ENCODE assay signal across 8 cellular contexts in the genomic region with DNA sequence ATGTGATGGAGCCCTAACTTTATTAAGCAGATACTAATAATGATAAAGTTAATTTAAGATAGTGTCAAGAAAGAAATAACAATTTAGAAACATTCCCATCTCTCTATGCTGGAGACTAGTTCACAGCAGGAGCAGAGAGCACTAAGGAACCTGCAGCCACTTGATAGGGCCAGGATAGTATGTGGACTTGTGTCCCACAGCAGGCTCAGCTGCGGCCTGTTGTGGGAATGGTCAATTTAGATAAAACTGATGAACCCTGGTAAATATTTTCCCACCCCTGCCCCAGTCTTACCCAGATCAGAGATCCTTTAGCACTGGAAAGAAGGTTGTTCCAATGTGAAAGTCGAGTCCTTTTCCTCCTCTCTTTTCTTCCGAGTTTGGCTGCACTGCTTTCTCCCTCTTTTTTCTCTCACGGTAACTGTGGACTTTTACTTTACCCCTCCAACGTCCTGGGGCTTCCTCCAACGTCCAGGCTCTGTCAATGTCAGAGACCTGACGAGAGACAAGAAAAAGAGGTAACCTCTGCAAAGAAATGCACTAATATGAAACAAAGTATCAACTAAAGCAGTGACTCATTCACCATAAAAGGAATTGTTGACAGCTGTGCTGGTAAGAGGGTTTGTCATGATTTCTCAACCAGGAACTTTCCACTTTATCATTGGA. TPM values are rescaled to one million over a fixed set of nuclear protein-coding genes. Genes with fewer than 3 reads are reported as not detected.
DNase-seq lines count a peak whose midpoint lies in the region; ATAC-seq and FAIRE-seq lines count a peak whose summit lies in the region.

GBP2 (minus strand) TSS at position 544 of the 663 bp plus-strand sequence. CDS start 4,148 bp downstream, outside the sequence.

- H3K36me3 Mint-ChIP-seq in T-helper 17 cell (ENCODE audit: low read depth), result peaks cover 11% of the 10 kb centered on the region

- ATAC-seq in HG03342 (IDR thresholded peaks at IDR 0.05; ENCODE audit: unreplicated experiment), result peak; percentile 59
- peak; percentile 80 for ATAC-seq in T-helper 17 cell

- H3K27ac ChIP-seq in urinary bladder (ENCODE audit: low read depth), result peak within 1 kb of the TSS; percentile 74

- DNase-seq in CD1c-positive myeloid dendritic cell (ENCODE audit: extremely low spot score) (peak; percentile 73), GM19239 (ENCODE audit: insufficient read length, low spot score) (peak; percentile 28), T-helper 17 cell (no peak), dermis microvascular lymphatic vessel endothelial cell (ENCODE audit: low read depth in 2 of 2) (peak; percentile 62 to 86), mesenteric fat pad (ENCODE audit: low spot score) (no peak), ecto neural progenitor cell (ENCODE audit: low spot score) (no peak)

- no peaks in the 10 kb centered on the region for H3K4me1 ChIP-seq in urinary bladder (ENCODE audit: insufficient read depth)

- no peaks in the 10 kb centered on the region for H3K27me3 Mint-ChIP-seq in T-helper 17 cell

- peaks cover 1% of the 10 kb centered on the region for H3K36me3 ChIP-seq in urinary bladder (ENCODE audit: insufficient read depth)

- peak within 1 kb of the TSS; percentile 97 for H3K27ac Mint-ChIP-seq in T-helper 17 cell

- peak within 1 kb of the TSS; percentile 99 for H3K4me3 Mint-ChIP-seq in T-helper 17 cell

- no peaks in the 10 kb centered on the region for H3K9me3 ChIP-seq in T-helper 17 cell (ENCODE audit: control insufficient read depth, low read length, poor library complexity, severe bottlenecking)

- peak; percentile 92 for FAIRE-seq in GM19239 (lab: Jason Lieb, UNC)

- H3K4me3 ChIP-seq in urinary bladder (ENCODE audit: low read depth, low read length), result peak within 1 kb of the TSS; percentile 79

- peaks cover 54% of the 10 kb centered on the region for H3K4me1 Mint-ChIP-seq in T-helper 17 cell

- 3% methylated on average over 7 of the region's 7 CpGs for WGBS in urinary bladder

RNA-seq across cellular contexts. Expression of gene GBP2, which starts in this region (rescaled TPM):
- total RNA-seq in T-helper 17 cell (10 to 100 TPM; 88.4 to 98.8 TPM), dermis microvascular lymphatic vessel endothelial cell (13.7 and 56.0 TPM in 2 replicates), mesenteric fat pad (45.9 TPM), urinary bladder (49.8 TPM)
- polyA plus RNA-seq in urinary bladder, result 153 TPM

Comparison
In these comparisons a context has a peak if more than half of its experiments do, and no peak if none do; other contexts are left out.
1. DNase-seq: peak in CD1c-positive myeloid dendritic cell (single experiment), GM19239 (single experiment) and dermis microvascular lymphatic vessel endothelial cell (2 of 2); none in T-helper 17 cell (0 of 3), mesenteric fat pad (single experiment) and ecto neural progenitor cell (single experiment).